In genomic region chr2:134218928-134219707, GRCh38 we compare ENCODE assay signal across 8 cellular contexts. TPM values are rescaled to one million over a fixed set of nuclear protein-coding genes. Genes with fewer than 3 reads are reported as not detected.
A peak's percentile ranks its signal among the peaks of the same experiment; 100 is the strongest.
DNase-seq lines count a peak whose midpoint lies in the region; ATAC-seq and TF ChIP-seq lines count a peak whose summit lies in the region.
"Had no signal": no experiment of that assay in that cellular context is flagged by ENCODE, and none has a peak within 500 bp of the region (broad histone marks: within the 10 kb centered on the region; RNA-seq: fewer than 3 reads in every experiment).

No MANE protein-coding gene starts in this region.

- no peak overlapping the region for H3K4me2 ChIP-seq in Karpas-422 (ENCODE audit: low read depth, low read length, poor library complexity, severe bottlenecking)
- H3K4me2 ChIP-seq: PC-9 had no signal

- H3K4me3 ChIP-seq in Karpas-422 (ENCODE audit: low read length), result no peak overlapping the region
- H3K4me3 ChIP-seq: PC-9 had no signal

- H3K36me3 Mint-ChIP-seq in activated B cell treated with CpG ODN at 0.5 μM for 24 hours (ENCODE audit: low read depth), result peaks cover 12% of the 10 kb centered on the region

- TF ChIP-seq CTCF in activated B cell treated with CpG ODN at 0.5 μM for 24 hours (IDR thresholded peaks at IDR 0.05), result no peak

- CTCF ChIA-PET in activated B cell treated with CpG ODN at 0.5 μM for 24 hours (lab: Charles Lee), result interaction anchor here (0.8 to 2.7 kb wide), 13 partner anchors 8 to 332 kb away, joined by 3 to 7 read pairs (median 5); no protein-coding TSS in a partner anchor

- H3K36me3 ChIP-seq in Karpas-422 (ENCODE audit: insufficient read depth, low read length), result no peaks in the 10 kb centered on the region

- DNase-seq in activated B cell treated with CpG ODN at 0.5 μM for 24 hours, result peak; percentile 38
- peak; percentile 55 for DNase-seq in islet precursor cell
- no peak for DNase-seq in GM19238 (ENCODE audit: insufficient read length, low spot score)
- no peak for DNase-seq in middle frontal gyrus (ENCODE audit: extremely low spot score, low spot score)
- no peak for DNase-seq in Karpas-422

- no peaks in the 10 kb centered on the region for H3K27me3 ChIP-seq in Karpas-422 (ENCODE audit: low read length)

- peak overlapping the region; percentile 89 for H3K27ac Mint-ChIP-seq in activated B cell treated with CpG ODN at 0.5 μM for 24 hours

- peaks cover 4% of the 10 kb centered on the region for H3K9me3 Mint-ChIP-seq in activated B cell treated with CpG ODN at 0.5 μM for 24 hours

- no peak overlapping the region for H3K9ac ChIP-seq in Karpas-422 (ENCODE audit: low read length)

- POLR2A ChIA-PET in activated B cell treated with CpG ODN at 0.5 μM for 24 hours (lab: Charles Lee), result interaction anchor here (0.8 to 2.9 kb wide), 9 partner anchors 9 to 100 kb away, joined by 3 to 19 read pairs (median 5); no protein-coding TSS in a partner anchor

- peaks cover 15% of the 10 kb centered on the region for H3K4me1 ChIP-seq in Karpas-422 (ENCODE audit: low read length)

- peaks cover 66% of the 10 kb centered on the region for H4K20me1 ChIP-seq in Karpas-422 (ENCODE audit: insufficient read depth, low read depth, low read length)

- intact Hi-C loops in activated B cell treated with CpG ODN at 0.5 μM for 24 hours (cut with micrococcal nuclease), result loop anchor here (1.0 kb wide), 4 partner anchors 7 to 101 kb away; no protein-coding TSS in a partner anchor

- no peaks in the 10 kb centered on the region for H3K9me3 ChIP-seq in Karpas-422 (ENCODE audit: low read length)

- H3K4me1 Mint-ChIP-seq in activated B cell treated with CpG ODN at 0.5 μM for 24 hours, result peaks cover 71% of the 10 kb centered on the region

- H2AFZ ChIP-seq in Karpas-422 (ENCODE audit: low read length), result no peak overlapping the region
- H2AFZ ChIP-seq: PC-9 had no signal

- H3K27ac ChIP-seq in Karpas-422 (ENCODE audit: low read length), result no peak overlapping the region
- H3K27ac ChIP-seq: PC-9 had no signal

- no peaks in the 10 kb centered on the region for H3K9me2 ChIP-seq in Karpas-422 (replicated peaks; ENCODE audit: insufficient read depth, low read length)

- H3K27me3 Mint-ChIP-seq in activated B cell treated with CpG ODN at 0.5 μM for 24 hours, result no peaks in the 10 kb centered on the region

- no peaks in the 10 kb centered on the region for H3K79me2 ChIP-seq in Karpas-422 (ENCODE audit: low read length)

- ATAC-seq in GM19455 (IDR thresholded peaks at IDR 0.05; ENCODE audit: unreplicated experiment) (peak; percentile 54), HG03175 (IDR thresholded peaks at IDR 0.05; ENCODE audit: unreplicated experiment) (peak; percentile 52), activated B cell treated with CpG ODN at 0.5 μM for 24 hours (ENCODE audit: low read depth) (peak; percentile 66)

- H3K4me3 Mint-ChIP-seq in activated B cell treated with CpG ODN at 0.5 μM for 24 hours, result peak overlapping the region; percentile 53

RNA-seq across cellular contexts. Expression of gene MGAT5, which starts 34.8 kb away (rescaled TPM):
- 66.7 and 69.0 TPM in 2 replicates for total RNA-seq in activated B cell treated with CpG ODN at 0.5 μM for 24 hours
- total RNA-seq in Karpas-422 (2014; rRNA removed; shearing (Covaris generic); ENCODE audit: low replicate concordance), result 22.2 and 22.7 TPM in 2 replicates

Comparison
In these comparisons a context has a peak if more than half of its experiments do, and no peak if none do; other contexts are left out.
1. DNase-seq: peak in activated B cell treated with CpG ODN at 0.5 μM for 24 hours (single experiment) and islet precursor cell (single experiment); none in GM19238 (single experiment), middle frontal gyrus (single experiment) and Karpas-422 (single experiment).
2. Peak in every context shown above with its lines, with median percentiles within 50 percentile points of each other: ATAC-seq.